In genomic region chr2:83640506-83640905, GRCh38 we compare ENCODE assay signal across 8 cellular contexts.
"Had no signal": no experiment of that assay in that cellular context is flagged by ENCODE, and none has a peak within 500 bp of the region (broad histone marks: within the 10 kb centered on the region; RNA-seq: fewer than 3 reads in every experiment).

No MANE protein-coding gene starts in this region.

- H3K4me3 ChIP-seq: GM23248 had no signal

- DNase-seq: GM23248, GOT3, H7, HCEC 1CT, KBM-7 had no signal

- FAIRE-seq: HepG2 had no signal

- H2AFZ ChIP-seq: GM23248 had no signal

- H3K9ac ChIP-seq: GM23248, KMS-11 had no signal

- H3K27ac ChIP-seq: GM23248, HL-60, KMS-11 had no signal

- H3K4me2 ChIP-seq: KMS-11 had no signal
